1 cellular context compared by ENCODE assay signal in the genomic region with DNA sequence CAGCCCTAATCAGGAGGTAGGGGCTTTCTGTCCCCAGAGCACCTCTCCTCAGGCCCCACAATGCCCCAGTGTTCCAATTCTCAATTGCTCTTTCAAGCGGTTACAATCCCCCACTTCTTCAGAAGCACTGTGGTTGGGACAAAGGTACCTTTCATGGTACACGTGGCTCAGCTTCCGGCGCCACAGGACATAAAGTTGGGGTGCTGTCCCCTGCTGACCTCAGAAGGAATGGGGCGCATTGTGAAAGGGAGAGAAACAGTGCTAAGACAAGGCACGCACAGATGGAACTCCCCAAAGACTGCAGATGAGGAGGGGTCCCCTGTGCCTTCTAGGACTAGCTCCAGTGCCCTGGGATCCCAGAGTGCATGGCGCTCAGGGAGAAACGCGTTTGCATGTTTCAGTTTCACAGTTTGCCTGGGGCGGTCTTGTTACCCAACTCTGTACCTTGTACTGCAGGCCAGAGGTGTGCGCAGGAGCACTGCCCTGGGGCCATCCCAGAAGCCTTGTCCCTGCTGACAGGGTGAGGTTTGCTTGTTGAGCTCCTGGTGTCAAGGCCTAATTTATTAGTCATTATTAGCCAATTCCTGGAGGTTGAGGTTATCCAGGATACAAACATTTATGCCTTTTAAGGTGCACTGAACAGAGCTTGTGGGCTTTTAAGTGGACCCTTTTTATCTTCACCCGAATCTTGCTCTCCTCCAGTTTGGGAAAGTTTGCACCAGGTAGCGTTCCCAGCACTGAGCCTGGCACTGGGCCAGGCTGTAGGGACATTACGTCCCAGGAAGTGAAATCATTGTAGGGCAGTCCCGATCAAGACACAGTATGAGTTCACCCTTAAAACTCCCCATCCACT.
A peak's percentile ranks its signal among the peaks of the same experiment; 100 is the strongest.
TF ChIP-seq lines count a peak whose summit lies in the region.

No MANE protein-coding gene starts in this region.

TF ChIP-seq in HepG2, 621 proteins besides CTCF, POLR2A, EP300 and RAD21 (continued from another document and continues in another):
- TF ChIP-seq JUNB (CRISPR knock-in tag; IDR thresholded peaks at IDR 0.05; ENCODE audit: borderline replicate concordance) (peak; percentile 79), MAFK (conservative IDR thresholded peaks at IDR 0.05 in 1 of 2, IDR thresholded peaks at IDR 0.05 in 1 of 2; ENCODE audit: low read length in 2 of 2) (no peak; a peak in 1 of 4 replicates), ZNF883 (CRISPR knock-in tag; IDR thresholded peaks at IDR 0.05; ENCODE audit: not compliant biosample characterization) (no peak), ZNF383 (CRISPR knock-in tag; IDR thresholded peaks at IDR 0.05; ENCODE audit: borderline replicate concordance) (no peak), SRSF4 (IDR thresholded peaks at IDR 0.05; ENCODE audit: low read depth, low read length, poor library complexity, severe bottlenecking) (no peak), DR1 (CRISPR knock-in tag; IDR thresholded peaks at IDR 0.05) (no peak; the same call in 1 of the 2 replicates), ZHX2 (IDR thresholded peaks at IDR 0.05; ENCODE audit: low read depth) (0 out of 2 replicates have a peak, but pooled peaks have one; percentile 19), ZHX2 (CRISPR knock-in tag; IDR thresholded peaks at IDR 0.05; ENCODE audit: borderline replicate concordance) (no peak), TCF7 (IDR thresholded peaks at IDR 0.05; ENCODE audit: low read depth) (peak; percentile 36; the same call in 1 of the 2 replicates), CAMTA2 (CRISPR knock-in tag; IDR thresholded peaks at IDR 0.05; ENCODE audit: borderline replicate concordance) (no peak), HOXD1 (CRISPR knock-in tag; IDR thresholded peaks at IDR 0.05) (0 out of 2 replicates have a peak, but pooled peaks have one; percentile 18), ZNF777 (CRISPR knock-in tag; IDR thresholded peaks at IDR 0.05) (no peak), SSRP1 (CRISPR knock-in tag; IDR thresholded peaks at IDR 0.05) (no peak), ZNF713 (CRISPR knock-in tag; IDR thresholded peaks at IDR 0.05) (no peak), CREBL2 (CRISPR knock-in tag; IDR thresholded peaks at IDR 0.05; ENCODE audit: borderline replicate concordance) (0 out of 2 replicates have a peak, but pooled peaks have one; percentile 33), ARNTL (CRISPR knock-in tag; IDR thresholded peaks at IDR 0.05) (peak; percentile 88), ZNF558 (CRISPR knock-in tag; IDR thresholded peaks at IDR 0.05; ENCODE audit: borderline replicate concordance) (peak; percentile 40; the same call in 1 of the 2 replicates), SAP130 (CRISPR knock-in tag; IDR thresholded peaks at IDR 0.05; ENCODE audit: low read depth) (peak; percentile 88), RCOR2 (CRISPR knock-in tag; IDR thresholded peaks at IDR 0.05) (peak; percentile 61; the same call in 1 of the 2 replicates), ZNF75D (CRISPR knock-in tag; IDR thresholded peaks at IDR 0.05; ENCODE audit: borderline replicate concordance) (no peak), ZNF574 (CRISPR knock-in tag; IDR thresholded peaks at IDR 0.05) (peak; percentile 87), IKZF5 (CRISPR knock-in tag; IDR thresholded peaks at IDR 0.05) (peak; percentile 83), ZNF776 (CRISPR knock-in tag; IDR thresholded peaks at IDR 0.05) (0 out of 2 replicates have a peak, but pooled peaks have one; percentile 13), RFX3 (CRISPR knock-in tag; IDR thresholded peaks at IDR 0.05) (no peak), STAT5B (CRISPR knock-in tag; IDR thresholded peaks at IDR 0.05) (no peak), SP2 (CRISPR knock-in tag; IDR thresholded peaks at IDR 0.05) (no peak), SOX6 (IDR thresholded peaks at IDR 0.05) (no peak), SOX6 (CRISPR knock-in tag; IDR thresholded peaks at IDR 0.05) (peak; percentile 92), ZNF564 (CRISPR knock-in tag; IDR thresholded peaks at IDR 0.05) (peak; percentile 70; the same call in 1 of the 2 replicates), ZNF746 (CRISPR knock-in tag; IDR thresholded peaks at IDR 0.05) (peak; percentile 77)
- TF ChIP-seq, protein P1, sequence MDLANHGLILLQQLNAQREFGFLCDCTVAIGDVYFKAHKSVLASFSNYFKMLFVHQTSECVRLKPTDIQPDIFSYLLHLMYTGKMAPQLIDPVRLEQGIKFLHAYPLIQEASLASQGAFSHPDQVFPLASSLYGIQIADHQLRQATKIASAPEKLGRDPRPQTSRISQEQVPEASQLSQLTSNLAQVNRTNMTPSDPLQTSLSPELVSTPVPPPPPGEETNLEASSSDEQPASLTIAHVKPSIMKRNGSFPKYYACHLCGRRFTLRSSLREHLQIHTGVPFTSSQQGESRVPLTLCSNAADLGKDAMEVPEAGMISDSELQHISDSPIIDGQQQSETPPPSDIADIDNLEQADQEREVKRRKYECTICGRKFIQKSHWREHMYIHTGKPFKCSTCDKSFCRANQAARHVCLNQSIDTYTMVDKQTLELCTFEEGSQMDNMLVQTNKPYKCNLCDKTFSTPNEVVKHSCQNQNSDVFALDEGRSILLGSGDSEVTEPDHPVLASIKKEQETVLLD (CRISPR knock-in tag; IDR thresholded peaks at IDR 0.05; ENCODE audit: low read depth): no peak; the same call in 1 of the 2 replicates
- TF ChIP-seq, protein P2, sequence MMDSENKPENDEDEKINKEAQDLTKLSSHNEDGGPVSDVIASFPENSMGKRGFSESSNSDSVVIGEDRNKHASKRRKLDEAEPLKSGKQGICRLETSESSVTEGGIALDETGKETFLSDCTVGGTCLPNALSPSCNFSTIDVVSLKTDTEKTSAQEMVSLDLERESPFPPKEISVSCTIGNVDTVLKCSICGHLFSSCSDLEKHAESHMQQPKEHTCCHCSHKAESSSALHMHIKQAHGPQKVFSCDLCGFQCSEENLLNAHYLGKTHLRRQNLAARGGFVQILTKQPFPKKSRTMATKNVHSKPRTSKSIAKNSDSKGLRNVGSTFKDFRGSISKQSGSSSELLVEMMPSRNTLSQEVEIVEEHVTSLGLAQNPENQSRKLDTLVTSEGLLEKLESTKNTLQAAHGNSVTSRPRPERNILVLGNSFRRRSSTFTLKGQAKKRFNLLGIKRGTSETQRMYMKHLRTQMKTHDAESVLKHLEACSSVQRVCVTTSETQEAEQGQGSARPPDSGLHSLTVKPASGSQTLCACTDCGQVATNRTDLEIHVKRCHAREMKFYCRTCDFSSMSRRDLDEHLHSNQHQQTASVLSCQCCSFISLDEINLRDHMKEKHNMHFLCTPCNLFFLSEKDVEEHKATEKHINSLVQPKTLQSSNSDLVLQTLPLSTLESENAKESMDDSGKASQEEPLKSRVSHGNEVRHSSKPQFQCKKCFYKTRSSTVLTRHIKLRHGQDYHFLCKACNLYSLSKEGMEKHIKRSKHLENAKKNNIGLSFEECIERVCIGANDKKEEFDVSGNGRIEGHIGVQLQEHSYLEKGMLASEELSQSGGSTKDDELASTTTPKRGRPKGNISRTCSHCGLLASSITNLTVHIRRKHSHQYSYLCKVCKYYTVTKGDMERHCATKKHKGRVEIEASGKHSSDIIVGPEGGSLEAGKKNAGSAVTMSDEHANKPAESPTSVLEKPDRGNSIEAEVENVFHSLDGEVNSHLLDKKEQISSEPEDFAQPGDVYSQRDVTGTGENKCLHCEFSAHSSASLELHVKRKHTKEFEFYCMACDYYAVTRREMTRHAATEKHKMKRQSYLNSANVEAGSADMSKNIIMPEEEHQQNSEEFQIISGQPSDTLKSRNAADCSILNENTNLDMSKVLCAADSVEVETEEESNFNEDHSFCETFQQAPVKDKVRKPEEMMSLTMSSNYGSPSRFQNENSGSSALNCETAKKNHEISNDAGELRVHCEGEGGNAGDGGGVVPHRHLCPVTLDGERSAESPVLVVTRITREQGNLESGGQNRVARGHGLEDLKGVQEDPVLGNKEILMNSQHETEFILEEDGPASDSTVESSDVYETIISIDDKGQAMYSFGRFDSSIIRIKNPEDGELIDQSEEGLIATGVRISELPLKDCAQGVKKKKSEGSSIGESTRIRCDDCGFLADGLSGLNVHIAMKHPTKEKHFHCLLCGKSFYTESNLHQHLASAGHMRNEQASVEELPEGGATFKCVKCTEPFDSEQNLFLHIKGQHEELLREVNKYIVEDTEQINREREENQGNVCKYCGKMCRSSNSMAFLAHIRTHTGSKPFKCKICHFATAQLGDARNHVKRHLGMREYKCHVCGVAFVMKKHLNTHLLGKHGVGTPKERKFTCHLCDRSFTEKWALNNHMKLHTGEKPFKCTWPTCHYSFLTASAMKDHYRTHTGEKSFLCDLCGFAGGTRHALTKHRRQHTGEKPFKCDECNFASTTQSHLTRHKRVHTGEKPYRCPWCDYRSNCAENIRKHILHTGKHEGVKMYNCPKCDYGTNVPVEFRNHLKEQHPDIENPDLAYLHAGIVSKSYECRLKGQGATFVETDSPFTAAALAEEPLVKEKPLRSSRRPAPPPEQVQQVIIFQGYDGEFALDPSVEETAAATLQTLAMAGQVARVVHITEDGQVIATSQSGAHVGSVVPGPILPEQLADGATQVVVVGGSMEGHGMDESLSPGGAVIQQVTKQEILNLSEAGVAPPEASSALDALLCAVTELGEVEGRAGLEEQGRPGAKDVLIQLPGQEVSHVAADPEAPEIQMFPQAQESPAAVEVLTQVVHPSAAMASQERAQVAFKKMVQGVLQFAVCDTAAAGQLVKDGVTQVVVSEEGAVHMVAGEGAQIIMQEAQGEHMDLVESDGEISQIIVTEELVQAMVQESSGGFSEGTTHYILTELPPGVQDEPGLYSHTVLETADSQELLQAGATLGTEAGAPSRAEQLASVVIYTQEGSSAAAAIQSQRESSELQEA (CRISPR knock-in tag; IDR thresholded peaks at IDR 0.05; ENCODE audit: not compliant biosample characterization): no peak
- TF ChIP-seq, protein P3, sequence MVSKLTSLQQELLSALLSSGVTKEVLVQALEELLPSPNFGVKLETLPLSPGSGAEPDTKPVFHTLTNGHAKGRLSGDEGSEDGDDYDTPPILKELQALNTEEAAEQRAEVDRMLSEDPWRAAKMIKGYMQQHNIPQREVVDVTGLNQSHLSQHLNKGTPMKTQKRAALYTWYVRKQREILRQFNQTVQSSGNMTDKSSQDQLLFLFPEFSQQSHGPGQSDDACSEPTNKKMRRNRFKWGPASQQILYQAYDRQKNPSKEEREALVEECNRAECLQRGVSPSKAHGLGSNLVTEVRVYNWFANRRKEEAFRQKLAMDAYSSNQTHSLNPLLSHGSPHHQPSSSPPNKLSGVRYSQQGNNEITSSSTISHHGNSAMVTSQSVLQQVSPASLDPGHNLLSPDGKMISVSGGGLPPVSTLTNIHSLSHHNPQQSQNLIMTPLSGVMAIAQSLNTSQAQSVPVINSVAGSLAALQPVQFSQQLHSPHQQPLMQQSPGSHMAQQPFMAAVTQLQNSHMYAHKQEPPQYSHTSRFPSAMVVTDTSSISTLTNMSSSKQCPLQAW (CRISPR knock-in tag; IDR thresholded peaks at IDR 0.05): peak; percentile 59
